In the genomic region with DNA sequence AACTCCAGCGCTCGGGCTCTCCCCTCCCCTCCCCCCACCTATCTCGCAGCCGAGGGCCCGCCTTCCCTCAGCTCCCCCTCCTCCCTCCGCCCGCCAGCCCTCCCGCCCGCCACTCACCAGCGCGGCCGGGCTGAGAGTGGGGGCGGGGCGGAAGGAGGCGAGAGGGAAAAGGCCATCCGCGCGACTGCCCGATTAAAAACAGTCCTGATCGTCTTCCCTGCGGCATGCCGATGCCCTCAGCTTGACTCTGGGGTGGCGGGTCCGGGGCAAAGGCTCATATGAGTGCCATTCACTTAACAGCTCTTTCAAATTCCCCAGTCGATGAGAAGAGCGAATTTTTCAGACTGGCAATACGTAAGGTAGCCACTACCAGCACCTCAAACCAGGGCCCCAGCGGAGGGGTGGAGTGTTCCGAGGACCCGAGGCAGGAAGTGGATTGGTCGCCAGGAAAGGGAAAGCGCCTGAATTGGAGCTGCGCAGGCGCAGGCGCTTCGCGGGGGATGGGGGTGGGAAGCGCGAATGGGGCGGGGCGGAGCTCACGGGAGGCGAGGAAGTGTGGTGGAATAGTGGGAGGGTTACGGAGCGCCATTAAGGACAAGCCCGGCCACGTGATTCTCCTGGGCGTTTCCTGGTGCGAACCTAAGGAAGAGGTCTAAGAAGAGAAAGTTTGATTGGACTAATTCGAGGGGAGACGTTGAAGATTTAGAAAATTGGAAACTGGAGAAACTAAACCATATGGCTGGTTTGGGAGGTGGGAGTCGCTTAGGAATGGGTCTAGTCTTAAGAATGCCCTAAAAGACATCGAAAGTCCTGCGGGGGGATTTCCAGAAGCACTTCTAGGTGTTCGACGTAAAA, we compare ENCODE assay signal across 8 cellular contexts. TPM values are rescaled to one million over a fixed set of nuclear protein-coding genes. Genes with fewer than 3 reads are reported as not detected.
DNase-seq lines count a peak whose midpoint lies in the region; ATAC-seq and TF ChIP-seq lines count a peak whose summit lies in the region.

A gene with protein sequence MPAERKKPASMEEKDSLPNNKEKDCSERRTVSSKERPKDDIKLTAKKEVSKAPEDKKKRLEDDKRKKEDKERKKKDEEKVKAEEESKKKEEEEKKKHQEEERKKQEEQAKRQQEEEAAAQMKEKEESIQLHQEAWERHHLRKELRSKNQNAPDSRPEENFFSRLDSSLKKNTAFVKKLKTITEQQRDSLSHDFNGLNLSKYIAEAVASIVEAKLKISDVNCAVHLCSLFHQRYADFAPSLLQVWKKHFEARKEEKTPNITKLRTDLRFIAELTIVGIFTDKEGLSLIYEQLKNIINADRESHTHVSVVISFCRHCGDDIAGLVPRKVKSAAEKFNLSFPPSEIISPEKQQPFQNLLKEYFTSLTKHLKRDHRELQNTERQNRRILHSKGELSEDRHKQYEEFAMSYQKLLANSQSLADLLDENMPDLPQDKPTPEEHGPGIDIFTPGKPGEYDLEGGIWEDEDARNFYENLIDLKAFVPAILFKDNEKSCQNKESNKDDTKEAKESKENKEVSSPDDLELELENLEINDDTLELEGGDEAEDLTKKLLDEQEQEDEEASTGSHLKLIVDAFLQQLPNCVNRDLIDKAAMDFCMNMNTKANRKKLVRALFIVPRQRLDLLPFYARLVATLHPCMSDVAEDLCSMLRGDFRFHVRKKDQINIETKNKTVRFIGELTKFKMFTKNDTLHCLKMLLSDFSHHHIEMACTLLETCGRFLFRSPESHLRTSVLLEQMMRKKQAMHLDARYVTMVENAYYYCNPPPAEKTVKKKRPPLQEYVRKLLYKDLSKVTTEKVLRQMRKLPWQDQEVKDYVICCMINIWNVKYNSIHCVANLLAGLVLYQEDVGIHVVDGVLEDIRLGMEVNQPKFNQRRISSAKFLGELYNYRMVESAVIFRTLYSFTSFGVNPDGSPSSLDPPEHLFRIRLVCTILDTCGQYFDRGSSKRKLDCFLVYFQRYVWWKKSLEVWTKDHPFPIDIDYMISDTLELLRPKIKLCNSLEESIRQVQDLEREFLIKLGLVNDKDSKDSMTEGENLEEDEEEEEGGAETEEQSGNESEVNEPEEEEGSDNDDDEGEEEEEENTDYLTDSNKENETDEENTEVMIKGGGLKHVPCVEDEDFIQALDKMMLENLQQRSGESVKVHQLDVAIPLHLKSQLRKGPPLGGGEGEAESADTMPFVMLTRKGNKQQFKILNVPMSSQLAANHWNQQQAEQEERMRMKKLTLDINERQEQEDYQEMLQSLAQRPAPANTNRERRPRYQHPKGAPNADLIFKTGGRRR (minus strand): TSS at position 13 of the 855 bp plus-strand sequence. CDS start 7,386 bp downstream, outside the sequence.

- no peaks in the 10 kb centered on the region for H3K27me3 ChIP-seq in heart right ventricle
- H3K27me3 ChIP-seq in transverse colon: no peaks in the 10 kb centered on the region

- H3K4me3 ChIP-seq in heart right ventricle (peak within 1 kb of the TSS; percentile 94 to 100 (median 98)), transverse colon (peak within 1 kb of the TSS; percentile 85 to 98 (median 91))

- H3K4me1 ChIP-seq in heart right ventricle (peaks cover 0 to 23% (median 17%) of the 10 kb centered on the region in 9 donors), transverse colon (peaks cover 5 to 21% (median 16%) of the 10 kb centered on the region in 4 donors)

- in situ Hi-C loops in GM13977 (cut with MboI; ENCODE audit: low pct_unique_long_range_greater_than_20kb, low sequenced_read_pairs, unreplicated experiment): no loop called here
- in situ Hi-C loops in transverse colon (cut with MboI; ENCODE audit: low pct_ligation_motif_present in 1 of 4, low pct_unique_long_range_greater_than_20kb in 1 of 4, low sequenced_read_pairs in 3 of 4): no loop called here

- H3K27ac ChIP-seq in heart right ventricle (peak within 1 kb of the TSS; percentile 90 to 100 (median 98)), transverse colon (peak within 1 kb of the TSS; percentile 92 to 97 (median 94))

- peak within 1 kb of the TSS; percentile 100 for H3K4me3 Mint-ChIP-seq in T-helper 1 cell treated with Interleukin-12 subunit alpha and Interleukin-12 subunit beta and Interleukin-4 antibody, amounts not matched to agents 30 μg/mL and 1 μg/mL, for 36 hours

- H3K36me3 ChIP-seq in heart right ventricle (no peaks in the 10 kb centered on the region), transverse colon (no peaks in the 10 kb centered on the region)

- peaks cover 35% of the 10 kb centered on the region for H3K4me1 Mint-ChIP-seq in T-helper 1 cell treated with Interleukin-12 subunit alpha and Interleukin-12 subunit beta and Interleukin-4 antibody, amounts not matched to agents 30 μg/mL and 1 μg/mL, for 36 hours (ENCODE audit: low read depth)

- no peak for TF ChIP-seq POLR2A in transverse colon (IDR thresholded peaks at IDR 0.05)

- DNase-seq in GM13977 (ENCODE audit: low spot score): peak; percentile 97
- DNase-seq in NCI-H1694 treated with DMSO at 0.1 percent for 48 hours (lab: John Stamatoyannopoulos, UW): peak; percentile 94
- peak; percentile 98 for DNase-seq in amniotic epithelial cell (ENCODE audit: low read depth)
- peak; percentile 99 for DNase-seq in heart right ventricle
- peak; percentile 97 for DNase-seq in pons (ENCODE audit: low spot score)
- DNase-seq in transverse colon: peak; percentile 99

- H3K36me3 Mint-ChIP-seq in T-helper 1 cell treated with Interleukin-12 subunit alpha and Interleukin-12 subunit beta and Interleukin-4 antibody, amounts not matched to agents 30 μg/mL and 1 μg/mL, for 36 hours (ENCODE audit: low read depth): peaks cover 11% of the 10 kb centered on the region

- ATAC-seq in HG02885 (IDR thresholded peaks at IDR 0.05; ENCODE audit: poor library complexity, unreplicated experiment): peak; percentile 65
- peak; percentile 95 to 98 (median 97) for ATAC-seq in heart right ventricle

- 3% methylated on average over 45 to 56 of the region's 56 CpGs for WGBS in heart right ventricle, 2 donors
- 6 to 17% methylated on average over 16 to 48 of the region's 56 CpGs for WGBS in transverse colon (ENCODE audit: low coverage in 1 of 2), 2 donors

- TF ChIP-seq EP300 in transverse colon (IDR thresholded peaks at IDR 0.05; ENCODE audit: low read depth): no peak

- H3K27me3 Mint-ChIP-seq in T-helper 1 cell treated with Interleukin-12 subunit alpha and Interleukin-12 subunit beta and Interleukin-4 antibody, amounts not matched to agents 30 μg/mL and 1 μg/mL, for 36 hours (ENCODE audit: low read depth): no peaks in the 10 kb centered on the region

- peak within 1 kb of the TSS; percentile 100 for H3K27ac Mint-ChIP-seq in T-helper 1 cell treated with Interleukin-12 subunit alpha and Interleukin-12 subunit beta and Interleukin-4 antibody, amounts not matched to agents 30 μg/mL and 1 μg/mL, for 36 hours

- TF ChIP-seq CTCF in GM13977 (IDR thresholded peaks at IDR 0.05; ENCODE audit: extremely low read depth, insufficient read depth, missing control alignments) (no peak), heart right ventricle (IDR thresholded peaks at IDR 0.05) (no peak), transverse colon (IDR thresholded peaks at IDR 0.05) (peak in 2 of 5 experiments; percentile 31 to 46)

- H3K9me3 ChIP-seq in heart right ventricle (no peaks in the 10 kb centered on the region), transverse colon (no peaks in the 10 kb centered on the region)

- intact Hi-C loops in heart right ventricle (cut with DNase I): loop anchor here in 4 of 10 donors (1.0 to 2.0 kb wide), 2 partner anchors 25 to 26 kb away; a partner anchor contains a TSS
- intact Hi-C loops in transverse colon (cut with DNase I; ENCODE audit: low total_unique reads): no loop called here

- H3K9me3 Mint-ChIP-seq in T-helper 1 cell treated with Interleukin-12 subunit alpha and Interleukin-12 subunit beta and Interleukin-4 antibody, amounts not matched to agents 30 μg/mL and 1 μg/mL, for 36 hours: no peaks in the 10 kb centered on the region

RNA-seq across cellular contexts. Expression of the gene that starts here (rescaled TPM):
- 10 to 100 TPM; 12.1 to 20.2 (median 16.0) TPM for total RNA-seq in heart right ventricle
- polyA plus RNA-seq in heart right ventricle: 10 to 100 TPM in 1 of 2 donors, 1 to 10 TPM in 1; 7.9 to 13.4 TPM
- 10 to 100 TPM; 16.5 to 28.6 (median 23.1) TPM for total RNA-seq in transverse colon

Comparison
In these comparisons a context has a peak if more than half of its experiments do, and no peak if none do; other contexts are left out.
1. Peak in every context shown above with its lines: DNase-seq, ATAC-seq, H3K4me3 ChIP-seq and H3K27ac ChIP-seq.